1 cellular context compared by ENCODE assay signal in the genomic region with DNA sequence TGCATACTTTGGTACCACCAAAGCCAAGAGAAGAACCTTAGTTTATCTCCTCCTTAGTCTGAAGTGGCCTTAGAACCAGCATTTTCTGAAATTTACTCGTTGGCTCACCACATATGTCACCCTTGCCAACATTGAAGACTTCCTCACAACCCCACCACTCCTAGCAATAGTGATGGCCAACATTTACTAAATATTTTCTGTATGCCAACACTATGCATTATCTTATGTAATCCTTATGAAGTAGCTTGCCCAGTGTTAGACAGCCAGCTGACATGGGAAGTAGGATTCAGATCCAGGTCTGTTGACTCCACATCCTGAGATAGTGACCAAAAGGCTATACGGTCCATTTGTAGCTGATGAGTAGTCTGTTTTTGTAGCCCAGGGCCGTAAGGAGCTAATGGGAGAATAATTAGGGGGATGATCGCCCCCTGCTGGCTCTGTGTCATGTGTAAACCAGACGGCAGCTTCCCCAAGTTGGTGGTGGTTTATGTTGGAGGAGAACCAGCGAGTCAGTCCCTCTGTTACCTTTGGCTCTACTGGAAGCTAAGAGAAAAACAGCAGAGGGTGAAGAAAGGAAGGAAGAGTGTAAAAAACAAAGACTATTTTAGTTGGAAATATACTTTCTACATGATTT.
TF ChIP-seq lines count a peak whose summit lies in the region.

No MANE protein-coding gene starts in this region.

TF ChIP-seq in K562, 482 proteins besides CTCF, POLR2A, EP300 and RAD21 (continued from another document and continues in another):
- TF ChIP-seq, protein P1, sequence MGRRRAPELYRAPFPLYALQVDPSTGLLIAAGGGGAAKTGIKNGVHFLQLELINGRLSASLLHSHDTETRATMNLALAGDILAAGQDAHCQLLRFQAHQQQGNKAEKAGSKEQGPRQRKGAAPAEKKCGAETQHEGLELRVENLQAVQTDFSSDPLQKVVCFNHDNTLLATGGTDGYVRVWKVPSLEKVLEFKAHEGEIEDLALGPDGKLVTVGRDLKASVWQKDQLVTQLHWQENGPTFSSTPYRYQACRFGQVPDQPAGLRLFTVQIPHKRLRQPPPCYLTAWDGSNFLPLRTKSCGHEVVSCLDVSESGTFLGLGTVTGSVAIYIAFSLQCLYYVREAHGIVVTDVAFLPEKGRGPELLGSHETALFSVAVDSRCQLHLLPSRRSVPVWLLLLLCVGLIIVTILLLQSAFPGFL (CRISPR knock-in tag; IDR thresholded peaks at IDR 0.05): no peak
- TF ChIP-seq CTBP1 (IDR thresholded peaks at IDR 0.05; ENCODE audit: borderline replicate concordance) (peak; percentile 41; the same call in 1 of the 2 replicates), PML (IDR thresholded peaks at IDR 0.05; ENCODE audit: low read length) (no peak), NFATC3 (IDR thresholded peaks at IDR 0.05) (0 out of 2 replicates have a peak, but pooled peaks have one; percentile 25), ELF1 (tag; IDR thresholded peaks at IDR 0.05) (no peak), TBL1XR1 (IDR thresholded peaks at IDR 0.05; ENCODE audit: low read length in 2 of 2) (no peak), DNMT1 (IDR thresholded peaks at IDR 0.05) (no peak), NFE2 (IDR thresholded peaks at IDR 0.05; ENCODE audit: low read depth) (0 out of 2 replicates have a peak, but pooled peaks have one; percentile 11), NR2C1 (IDR thresholded peaks at IDR 0.05) (no peak), NR2C1 (tag; IDR thresholded peaks at IDR 0.05) (no peak), ATF1 (CRISPR knock-in tag; IDR thresholded peaks at IDR 0.05) (no peak), ATF1 (tag; IDR thresholded peaks at IDR 0.05) (peak; percentile 25; the same call in 1 of the 2 replicates), MECOM (CRISPR knock-in tag; IDR thresholded peaks at IDR 0.05) (0 out of 2 replicates have a peak, but pooled peaks have one; percentile 22), CAMTA2 (CRISPR knock-in tag; conservative IDR thresholded peaks at IDR 0.05) (no peak), ZNF324 (CRISPR knock-in tag; IDR thresholded peaks at IDR 0.05) (no peak), ETV6 (IDR thresholded peaks at IDR 0.05; ENCODE audit: borderline replicate concordance in 1 of 2, low read depth in 2 of 2, low read length in 1 of 2) (no peak), ETV6 (CRISPR knock-in tag; IDR thresholded peaks at IDR 0.05; ENCODE audit: borderline replicate concordance) (no peak), ZNF217 (CRISPR knock-in tag; IDR thresholded peaks at IDR 0.05) (no peak), SREBF2 (CRISPR knock-in tag; IDR thresholded peaks at IDR 0.05) (no peak), ZBTB17 (CRISPR knock-in tag; IDR thresholded peaks at IDR 0.05) (no peak), SAFB2 (IDR thresholded peaks at IDR 0.05; ENCODE audit: borderline replicate concordance, low read depth, low read length, severe bottlenecking) (no peak), NCOR1 (IDR thresholded peaks at IDR 0.05) (no peak), GABPB1 (CRISPR knock-in tag; IDR thresholded peaks at IDR 0.05) (no peak), ZFP30 (CRISPR knock-in tag; IDR thresholded peaks at IDR 0.05; ENCODE audit: borderline replicate concordance) (no peak), PTRF (tag; IDR thresholded peaks at IDR 0.05) (no peak), MYBL2 (IDR thresholded peaks at IDR 0.05; ENCODE audit: low read depth) (no peak), MYBL2 (CRISPR knock-in tag; IDR thresholded peaks at IDR 0.05; ENCODE audit: borderline replicate concordance) (no peak), NFXL1 (CRISPR knock-in tag; IDR thresholded peaks at IDR 0.05) (no peak), CHD2 (IDR thresholded peaks at IDR 0.05; ENCODE audit: low read depth, low read length) (no peak), PHF20 (IDR thresholded peaks at IDR 0.05; ENCODE audit: partially characterized antibody) (no peak), KDM5B (IDR thresholded peaks at IDR 0.05; ENCODE audit: insufficient replicate concordance, low read depth, low read length) (no peak), MAFK (IDR thresholded peaks at IDR 0.05; ENCODE audit: low read length) (peak; percentile 41; the same call in 1 of the 2 replicates), ZNF707 (CRISPR knock-in tag; conservative IDR thresholded peaks at IDR 0.05) (no peak), ZNF133 (CRISPR knock-in tag; IDR thresholded peaks at IDR 0.05) (no peak), GATAD2B (IDR thresholded peaks at IDR 0.05; ENCODE audit: borderline replicate concordance) (no peak), IRF2 (CRISPR knock-in tag; IDR thresholded peaks at IDR 0.05) (no peak), GATAD2A (IDR thresholded peaks at IDR 0.05) (no peak)
- TF ChIP-seq, protein P2, sequence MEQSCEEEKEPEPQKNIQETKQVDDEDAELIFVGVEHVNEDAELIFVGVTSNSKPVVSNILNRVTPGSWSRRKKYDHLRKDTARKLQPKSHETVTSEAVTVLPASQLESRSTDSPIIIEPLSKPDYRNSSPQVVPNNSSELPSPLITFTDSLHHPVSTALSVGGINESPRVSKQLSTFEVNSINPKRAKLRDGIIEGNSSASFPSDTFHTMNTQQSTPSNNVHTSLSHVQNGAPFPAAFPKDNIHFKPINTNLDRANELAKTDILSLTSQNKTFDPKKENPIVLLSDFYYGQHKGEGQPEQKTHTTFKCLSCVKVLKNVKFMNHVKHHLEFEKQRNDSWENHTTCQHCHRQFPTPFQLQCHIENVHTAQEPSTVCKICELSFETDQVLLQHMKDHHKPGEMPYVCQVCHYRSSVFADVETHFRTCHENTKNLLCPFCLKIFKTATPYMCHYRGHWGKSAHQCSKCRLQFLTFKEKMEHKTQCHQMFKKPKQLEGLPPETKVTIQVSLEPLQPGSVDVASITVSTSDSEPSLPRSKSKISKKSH (CRISPR knock-in tag; IDR thresholded peaks at IDR 0.05): no peak
- TF ChIP-seq, protein P3, sequence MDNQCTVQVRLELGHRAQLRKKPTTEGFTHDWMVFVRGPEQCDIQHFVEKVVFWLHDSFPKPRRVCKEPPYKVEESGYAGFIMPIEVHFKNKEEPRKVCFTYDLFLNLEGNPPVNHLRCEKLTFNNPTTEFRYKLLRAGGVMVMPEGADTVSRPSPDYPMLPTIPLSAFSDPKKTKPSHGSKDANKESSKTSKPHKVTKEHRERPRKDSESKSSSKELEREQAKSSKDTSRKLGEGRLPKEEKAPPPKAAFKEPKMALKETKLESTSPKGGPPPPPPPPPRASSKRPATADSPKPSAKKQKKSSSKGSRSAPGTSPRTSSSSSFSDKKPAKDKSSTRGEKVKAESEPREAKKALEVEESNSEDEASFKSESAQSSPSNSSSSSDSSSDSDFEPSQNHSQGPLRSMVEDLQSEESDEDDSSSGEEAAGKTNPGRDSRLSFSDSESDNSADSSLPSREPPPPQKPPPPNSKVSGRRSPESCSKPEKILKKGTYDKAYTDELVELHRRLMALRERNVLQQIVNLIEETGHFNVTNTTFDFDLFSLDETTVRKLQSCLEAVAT (IDR thresholded peaks at IDR 0.05): no peak
- TF ChIP-seq, protein P4, sequence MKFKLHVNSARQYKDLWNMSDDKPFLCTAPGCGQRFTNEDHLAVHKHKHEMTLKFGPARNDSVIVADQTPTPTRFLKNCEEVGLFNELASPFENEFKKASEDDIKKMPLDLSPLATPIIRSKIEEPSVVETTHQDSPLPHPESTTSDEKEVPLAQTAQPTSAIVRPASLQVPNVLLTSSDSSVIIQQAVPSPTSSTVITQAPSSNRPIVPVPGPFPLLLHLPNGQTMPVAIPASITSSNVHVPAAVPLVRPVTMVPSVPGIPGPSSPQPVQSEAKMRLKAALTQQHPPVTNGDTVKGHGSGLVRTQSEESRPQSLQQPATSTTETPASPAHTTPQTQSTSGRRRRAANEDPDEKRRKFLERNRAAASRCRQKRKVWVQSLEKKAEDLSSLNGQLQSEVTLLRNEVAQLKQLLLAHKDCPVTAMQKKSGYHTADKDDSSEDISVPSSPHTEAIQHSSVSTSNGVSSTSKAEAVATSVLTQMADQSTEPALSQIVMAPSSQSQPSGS (CRISPR knock-in tag; IDR thresholded peaks at IDR 0.05): no peak
- TF ChIP-seq, protein P5, sequence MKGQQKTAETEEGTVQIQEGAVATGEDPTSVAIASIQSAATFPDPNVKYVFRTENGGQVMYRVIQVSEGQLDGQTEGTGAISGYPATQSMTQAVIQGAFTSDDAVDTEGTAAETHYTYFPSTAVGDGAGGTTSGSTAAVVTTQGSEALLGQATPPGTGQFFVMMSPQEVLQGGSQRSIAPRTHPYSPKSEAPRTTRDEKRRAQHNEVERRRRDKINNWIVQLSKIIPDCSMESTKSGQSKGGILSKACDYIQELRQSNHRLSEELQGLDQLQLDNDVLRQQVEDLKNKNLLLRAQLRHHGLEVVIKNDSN (CRISPR knock-in tag; IDR thresholded peaks at IDR 0.05): no peak
- TF ChIP-seq, protein P6, sequence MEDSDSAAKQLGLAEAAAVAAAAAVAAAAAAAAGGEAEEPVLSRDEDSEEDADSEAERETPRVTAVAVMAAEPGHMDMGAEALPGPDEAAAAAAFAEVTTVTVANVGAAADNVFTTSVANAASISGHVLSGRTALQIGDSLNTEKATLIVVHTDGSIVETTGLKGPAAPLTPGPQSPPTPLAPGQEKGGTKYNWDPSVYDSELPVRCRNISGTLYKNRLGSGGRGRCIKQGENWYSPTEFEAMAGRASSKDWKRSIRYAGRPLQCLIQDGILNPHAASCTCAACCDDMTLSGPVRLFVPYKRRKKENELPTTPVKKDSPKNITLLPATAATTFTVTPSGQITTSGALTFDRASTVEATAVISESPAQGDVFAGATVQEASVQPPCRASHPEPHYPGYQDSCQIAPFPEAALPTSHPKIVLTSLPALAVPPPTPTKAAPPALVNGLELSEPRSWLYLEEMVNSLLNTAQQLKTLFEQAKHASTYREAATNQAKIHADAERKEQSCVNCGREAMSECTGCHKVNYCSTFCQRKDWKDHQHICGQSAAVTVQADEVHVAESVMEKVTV (CRISPR knock-in tag; IDR thresholded peaks at IDR 0.05): peak; percentile 89
- TF ChIP-seq, protein P7, sequence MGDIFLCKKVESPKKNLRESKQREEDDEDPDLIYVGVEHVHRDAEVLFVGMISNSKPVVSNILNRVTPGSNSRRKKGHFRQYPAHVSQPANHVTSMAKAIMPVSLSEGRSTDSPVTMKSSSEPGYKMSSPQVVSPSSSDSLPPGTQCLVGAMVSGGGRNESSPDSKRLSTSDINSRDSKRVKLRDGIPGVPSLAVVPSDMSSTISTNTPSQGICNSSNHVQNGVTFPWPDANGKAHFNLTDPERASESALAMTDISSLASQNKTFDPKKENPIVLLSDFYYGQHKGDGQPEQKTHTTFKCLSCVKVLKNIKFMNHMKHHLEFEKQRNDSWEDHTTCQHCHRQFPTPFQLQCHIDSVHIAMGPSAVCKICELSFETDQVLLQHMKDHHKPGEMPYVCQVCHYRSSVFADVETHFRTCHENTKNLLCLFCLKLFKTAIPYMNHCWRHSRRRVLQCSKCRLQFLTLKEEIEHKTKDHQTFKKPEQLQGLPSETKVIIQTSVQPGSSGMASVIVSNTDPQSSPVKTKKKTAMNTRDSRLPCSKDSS (IDR thresholded peaks at IDR 0.05; ENCODE audit: low read depth, partially characterized antibody): no peak
- TF ChIP-seq, protein P8, sequence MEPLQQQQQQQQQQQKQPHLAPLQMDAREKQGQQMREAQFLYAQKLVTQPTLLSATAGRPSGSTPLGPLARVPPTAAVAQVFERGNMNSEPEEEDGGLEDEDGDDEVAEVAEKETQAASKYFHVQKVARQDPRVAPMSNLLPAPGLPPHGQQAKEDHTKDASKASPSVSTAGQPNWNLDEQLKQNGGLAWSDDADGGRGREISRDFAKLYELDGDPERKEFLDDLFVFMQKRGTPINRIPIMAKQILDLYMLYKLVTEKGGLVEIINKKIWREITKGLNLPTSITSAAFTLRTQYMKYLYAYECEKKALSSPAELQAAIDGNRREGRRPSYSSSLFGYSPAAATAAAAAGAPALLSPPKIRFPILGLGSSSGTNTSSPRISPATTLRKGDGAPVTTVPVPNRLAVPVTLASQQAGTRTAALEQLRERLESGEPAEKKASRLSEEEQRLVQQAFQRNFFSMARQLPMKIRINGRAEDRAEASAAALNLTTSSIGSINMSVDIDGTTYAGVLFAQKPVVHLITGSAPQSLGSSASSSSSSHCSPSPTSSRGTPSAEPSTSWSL (CRISPR knock-in tag; IDR thresholded peaks at IDR 0.05; ENCODE audit: borderline replicate concordance): no peak
- TF ChIP-seq, protein P9, sequence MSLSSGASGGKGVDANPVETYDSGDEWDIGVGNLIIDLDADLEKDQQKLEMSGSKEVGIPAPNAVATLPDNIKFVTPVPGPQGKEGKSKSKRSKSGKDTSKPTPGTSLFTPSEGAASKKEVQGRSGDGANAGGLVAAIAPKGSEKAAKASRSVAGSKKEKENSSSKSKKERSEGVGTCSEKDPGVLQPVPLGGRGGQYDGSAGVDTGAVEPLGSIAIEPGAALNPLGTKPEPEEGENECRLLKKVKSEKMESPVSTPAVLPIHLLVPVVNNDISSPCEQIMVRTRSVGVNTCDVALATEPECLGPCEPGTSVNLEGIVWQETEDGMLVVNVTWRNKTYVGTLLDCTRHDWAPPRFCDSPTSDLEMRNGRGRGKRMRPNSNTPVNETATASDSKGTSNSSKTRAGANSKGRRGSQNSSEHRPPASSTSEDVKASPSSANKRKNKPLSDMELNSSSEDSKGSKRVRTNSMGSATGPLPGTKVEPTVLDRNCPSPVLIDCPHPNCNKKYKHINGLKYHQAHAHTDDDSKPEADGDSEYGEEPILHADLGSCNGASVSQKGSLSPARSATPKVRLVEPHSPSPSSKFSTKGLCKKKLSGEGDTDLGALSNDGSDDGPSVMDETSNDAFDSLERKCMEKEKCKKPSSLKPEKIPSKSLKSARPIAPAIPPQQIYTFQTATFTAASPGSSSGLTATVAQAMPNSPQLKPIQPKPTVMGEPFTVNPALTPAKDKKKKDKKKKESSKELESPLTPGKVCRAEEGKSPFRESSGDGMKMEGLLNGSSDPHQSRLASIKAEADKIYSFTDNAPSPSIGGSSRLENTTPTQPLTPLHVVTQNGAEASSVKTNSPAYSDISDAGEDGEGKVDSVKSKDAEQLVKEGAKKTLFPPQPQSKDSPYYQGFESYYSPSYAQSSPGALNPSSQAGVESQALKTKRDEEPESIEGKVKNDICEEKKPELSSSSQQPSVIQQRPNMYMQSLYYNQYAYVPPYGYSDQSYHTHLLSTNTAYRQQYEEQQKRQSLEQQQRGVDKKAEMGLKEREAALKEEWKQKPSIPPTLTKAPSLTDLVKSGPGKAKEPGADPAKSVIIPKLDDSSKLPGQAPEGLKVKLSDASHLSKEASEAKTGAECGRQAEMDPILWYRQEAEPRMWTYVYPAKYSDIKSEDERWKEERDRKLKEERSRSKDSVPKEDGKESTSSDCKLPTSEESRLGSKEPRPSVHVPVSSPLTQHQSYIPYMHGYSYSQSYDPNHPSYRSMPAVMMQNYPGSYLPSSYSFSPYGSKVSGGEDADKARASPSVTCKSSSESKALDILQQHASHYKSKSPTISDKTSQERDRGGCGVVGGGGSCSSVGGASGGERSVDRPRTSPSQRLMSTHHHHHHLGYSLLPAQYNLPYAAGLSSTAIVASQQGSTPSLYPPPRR (CRISPR knock-in tag; IDR thresholded peaks at IDR 0.05; ENCODE audit: borderline replicate concordance): no peak
- TF ChIP-seq, protein P10, sequence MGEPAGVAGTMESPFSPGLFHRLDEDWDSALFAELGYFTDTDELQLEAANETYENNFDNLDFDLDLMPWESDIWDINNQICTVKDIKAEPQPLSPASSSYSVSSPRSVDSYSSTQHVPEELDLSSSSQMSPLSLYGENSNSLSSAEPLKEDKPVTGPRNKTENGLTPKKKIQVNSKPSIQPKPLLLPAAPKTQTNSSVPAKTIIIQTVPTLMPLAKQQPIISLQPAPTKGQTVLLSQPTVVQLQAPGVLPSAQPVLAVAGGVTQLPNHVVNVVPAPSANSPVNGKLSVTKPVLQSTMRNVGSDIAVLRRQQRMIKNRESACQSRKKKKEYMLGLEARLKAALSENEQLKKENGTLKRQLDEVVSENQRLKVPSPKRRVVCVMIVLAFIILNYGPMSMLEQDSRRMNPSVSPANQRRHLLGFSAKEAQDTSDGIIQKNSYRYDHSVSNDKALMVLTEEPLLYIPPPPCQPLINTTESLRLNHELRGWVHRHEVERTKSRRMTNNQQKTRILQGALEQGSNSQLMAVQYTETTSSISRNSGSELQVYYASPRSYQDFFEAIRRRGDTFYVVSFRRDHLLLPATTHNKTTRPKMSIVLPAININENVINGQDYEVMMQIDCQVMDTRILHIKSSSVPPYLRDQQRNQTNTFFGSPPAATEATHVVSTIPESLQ (CRISPR knock-in tag; IDR thresholded peaks at IDR 0.05): no peak
